Comparison of ENCODE assay signal across 18 cellular contexts in the genomic region with DNA sequence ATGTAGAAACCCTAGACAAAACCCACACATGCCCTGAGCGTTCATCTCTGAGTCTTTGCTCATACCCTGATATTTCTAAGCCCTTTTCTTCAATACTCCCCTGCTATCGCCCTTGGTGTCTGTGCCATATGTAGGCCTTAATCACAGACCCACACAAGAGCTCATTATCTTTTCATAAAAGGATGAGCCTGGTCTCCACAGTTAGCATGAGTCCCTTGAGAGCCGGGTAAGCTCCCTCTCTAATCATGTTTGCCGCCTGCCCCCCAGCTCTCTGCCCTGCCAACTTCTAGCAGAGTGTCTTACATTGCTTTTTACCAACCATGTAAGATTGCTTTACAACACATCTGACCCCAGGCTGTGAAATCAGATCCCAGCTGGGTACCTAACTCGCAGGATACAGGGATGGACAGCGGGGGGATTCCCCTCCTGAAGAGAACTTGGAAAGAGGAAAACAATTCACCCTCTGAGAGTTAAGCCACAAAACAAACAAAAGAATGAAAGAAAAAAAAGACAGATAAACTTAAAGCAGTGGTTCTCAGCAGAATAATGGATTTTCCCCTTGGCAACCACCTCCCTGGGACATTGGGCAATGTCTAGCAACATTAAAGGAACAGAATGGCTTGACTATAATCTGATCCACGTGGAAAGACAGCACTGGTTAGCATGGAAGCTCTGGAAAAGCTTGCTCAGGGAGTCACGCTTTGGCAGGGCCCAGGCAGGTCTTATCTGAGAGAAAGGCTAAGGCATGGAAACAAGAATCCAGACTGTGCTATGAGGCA. TPM values are rescaled to one million over a fixed set of nuclear protein-coding genes. Genes with fewer than 3 reads are reported as not detected.
A peak's percentile ranks its signal among the peaks of the same experiment; 100 is the strongest.
DNase-seq lines count a peak whose midpoint lies in the region; ATAC-seq and TF ChIP-seq lines count a peak whose summit lies in the region.
"Had no signal": no experiment of that assay in that cellular context is flagged by ENCODE, and none has a peak within 500 bp of the region (broad histone marks: within the 10 kb centered on the region; RNA-seq: fewer than 3 reads in every experiment).

No MANE protein-coding gene starts in this region.

- H3K4me1 ChIP-seq in GM23338 (ENCODE audit: insufficient read depth) (no peaks in the 10 kb centered on the region), ectodermal cell (ENCODE audit: control insufficient read depth, insufficient read depth, low read length) (no peaks in the 10 kb centered on the region), uterus (no peaks in the 10 kb centered on the region)
- H3K4me1 ChIP-seq: sigmoid colon had no signal

- peaks cover 8% of the 10 kb centered on the region for H3K4me1 Mint-ChIP-seq in GM23338
- H3K4me1 Mint-ChIP-seq in activated CD4-positive, alpha-beta memory T cell treated with anti-CD3 and anti-CD28 coated beads for 36 hours (ENCODE audit: low read depth) = no peaks in the 10 kb centered on the region

- TF ChIP-seq CTCF in GM23338 (conservative IDR thresholded peaks at IDR 0.05; ENCODE audit: low read depth in 2 of 2) = no peak
- no peak for TF ChIP-seq CTCF in uterus (IDR thresholded peaks at IDR 0.05)

- no peaks in the 10 kb centered on the region for H3K27me3 ChIP-seq in GM23338 (ENCODE audit: insufficient read depth)
- peaks cover 13% of the 10 kb centered on the region for H3K27me3 ChIP-seq in ectodermal cell (ENCODE audit: control insufficient read depth, insufficient read depth, low read length, poor library complexity, severe bottlenecking)
- no peaks in the 10 kb centered on the region for H3K27me3 ChIP-seq in uterus
- H3K27me3 ChIP-seq: sigmoid colon had no signal

- peak overlapping the region; percentile 8; the same call in 1 of the 2 replicates for H2AFZ ChIP-seq in GM23338

- H3K27ac ChIP-seq in GM23338 (ENCODE audit: low read depth) (no peak overlapping the region), ectodermal cell (ENCODE audit: insufficient read depth, low read depth, low read length, poor library complexity, severe bottlenecking) (peak overlapping the region; percentile 52), uterus (no peak overlapping the region)
- H3K27ac ChIP-seq: sigmoid colon had no signal

- H3K4me3 ChIP-seq in GM23338 = no peak overlapping the region
- H3K4me3 ChIP-seq in ectodermal cell (ENCODE audit: insufficient read depth, low read depth, low read length) = no peak overlapping the region
- H3K4me3 ChIP-seq in uterus = no peak overlapping the region
- H3K4me3 ChIP-seq: sigmoid colon had no signal

- TF ChIP-seq POLR2A in uterus (IDR thresholded peaks at IDR 0.05) = no peak

- no peaks in the 10 kb centered on the region for H3K27me3 Mint-ChIP-seq in GM23338 (ENCODE audit: insufficient read depth, low read depth, poor library complexity)
- H3K27me3 Mint-ChIP-seq in activated CD4-positive, alpha-beta memory T cell treated with anti-CD3 and anti-CD28 coated beads for 36 hours = no peaks in the 10 kb centered on the region

- H3K9me2 ChIP-seq in GM23338 (ENCODE audit: insufficient read depth) = no peaks in the 10 kb centered on the region

- DNase-seq in GM23338 (ENCODE audit: low spot score) = peak; percentile 21
- peak; percentile 72 for DNase-seq in NCI-H524 treated with DMSO at 0.1 percent for 48 hours (lab: John Stamatoyannopoulos, UW)
- DNase-seq in renal cortical epithelial cell (ENCODE audit: low read depth) = peak; percentile 41
- no peak for DNase-seq in RPMI8226
- no peak for DNase-seq in uterus
- DNase-seq in activated CD4-positive, alpha-beta memory T cell treated with anti-CD3 and anti-CD28 coated beads for 36 hours = no peak
- DNase-seq: activated naive CD4-positive, alpha-beta T cell treated with anti-CD3 and anti-CD28 coated beads for 36 hours; COR-L47; foreskin fibroblast; HFFc6; islet precursor cell; NCI-H1105; NK-92 treated with Interleukin-12 subunit alpha and Interleukin-12 subunit beta, amount 100 ng/mL, for 24 hours; sigmoid colon had no signal

- no peak overlapping the region for H3K4me3 Mint-ChIP-seq in GM23338
- no peak overlapping the region for H3K4me3 Mint-ChIP-seq in activated CD4-positive, alpha-beta memory T cell treated with anti-CD3 and anti-CD28 coated beads for 36 hours
- H3K4me3 Mint-ChIP-seq: activated naive CD4-positive, alpha-beta T cell treated with anti-CD3 and anti-CD28 coated beads for 36 hours; HFFc6; stimulated activated naive CD8-positive, alpha-beta T cell treated with anti-CD3 and anti-CD28 coated beads, Interleukin-15, Interleukin-2, amounts not matched to agents 100 ng/mL and 50 ng/mL, for 24 hours had no signal

- no peak overlapping the region for H3K4me2 ChIP-seq in GM23338

- H3F3A ChIP-seq in GM23338 (replicated peaks; ENCODE audit: low read depth) = no peaks in the 10 kb centered on the region

- CTCF ChIA-PET in activated CD4-positive, alpha-beta memory T cell treated with anti-CD3 and anti-CD28 coated beads for 36 hours (lab: Charles Lee) = no interaction called here

- POLR2A ChIA-PET in activated CD4-positive, alpha-beta memory T cell treated with anti-CD3 and anti-CD28 coated beads for 36 hours (lab: Charles Lee) = no interaction called here

- peaks cover 2% of the 10 kb centered on the region; the same call in 2 of the 3 replicates for H3K36me3 Mint-ChIP-seq in GM23338 (ENCODE audit: low read depth)
- no peaks in the 10 kb centered on the region for H3K36me3 Mint-ChIP-seq in activated CD4-positive, alpha-beta memory T cell treated with anti-CD3 and anti-CD28 coated beads for 36 hours

- H3K36me3 ChIP-seq in GM23338 (ENCODE audit: insufficient read depth) = no peaks in the 10 kb centered on the region
- no peaks in the 10 kb centered on the region for H3K36me3 ChIP-seq in ectodermal cell (ENCODE audit: control insufficient read depth, insufficient read depth, low read length)
- H3K36me3 ChIP-seq in uterus = no peaks in the 10 kb centered on the region
- H3K36me3 ChIP-seq: sigmoid colon had no signal

- H4K20me1 ChIP-seq in GM23338 (replicated peaks; ENCODE audit: insufficient read depth) = no peaks in the 10 kb centered on the region

- intact Hi-C loops in uterus (cut with DNase I; ENCODE audit: low total_unique reads) = no loop called here
- intact Hi-C loops in activated CD4-positive, alpha-beta memory T cell treated with anti-CD3 and anti-CD28 coated beads for 36 hours (cut with micrococcal nuclease) = no loop called here

- no peak overlapping the region for H3K27ac Mint-ChIP-seq in GM23338
- H3K27ac Mint-ChIP-seq in activated CD4-positive, alpha-beta memory T cell treated with anti-CD3 and anti-CD28 coated beads for 36 hours = no peak overlapping the region
- H3K27ac Mint-ChIP-seq: activated naive CD4-positive, alpha-beta T cell treated with anti-CD3 and anti-CD28 coated beads for 36 hours; HFFc6; stimulated activated naive CD8-positive, alpha-beta T cell treated with anti-CD3 and anti-CD28 coated beads, Interleukin-15, Interleukin-2, amounts not matched to agents 100 ng/mL and 50 ng/mL, for 24 hours had no signal

- peaks cover 4% of the 10 kb centered on the region for H3K9me3 Mint-ChIP-seq in GM23338
- no peaks in the 10 kb centered on the region for H3K9me3 Mint-ChIP-seq in activated CD4-positive, alpha-beta memory T cell treated with anti-CD3 and anti-CD28 coated beads for 36 hours
- H3K9me3 Mint-ChIP-seq: activated naive CD4-positive, alpha-beta T cell treated with anti-CD3 and anti-CD28 coated beads for 36 hours; HFFc6; stimulated activated naive CD8-positive, alpha-beta T cell treated with anti-CD3 and anti-CD28 coated beads, Interleukin-15, Interleukin-2, amounts not matched to agents 100 ng/mL and 50 ng/mL, for 24 hours had no signal

- H3K9me3 ChIP-seq in ectodermal cell (ENCODE audit: control insufficient read depth, low read length) (no peaks in the 10 kb centered on the region), uterus (no peaks in the 10 kb centered on the region)
- H3K9me3 ChIP-seq: sigmoid colon had no signal

- WGBS in ectodermal cell, 2 experiments = 25 to 26% methylated on average over 8 of the region's 8 CpGs

- peak; percentile 93 for ATAC-seq in GM23338
- ATAC-seq: SK-N-SH treated with all-trans-retinoic acid at 6 μM for 48 hours had no signal

- H3K79me2 ChIP-seq in GM23338 (replicated peaks; ENCODE audit: insufficient read depth) = no peaks in the 10 kb centered on the region

TF ChIP-seq in GM23338, 12 proteins besides CTCF, POLR2A, EP300 and RAD21 (continues in another document):
- TF ChIP-seq, protein P1, sequence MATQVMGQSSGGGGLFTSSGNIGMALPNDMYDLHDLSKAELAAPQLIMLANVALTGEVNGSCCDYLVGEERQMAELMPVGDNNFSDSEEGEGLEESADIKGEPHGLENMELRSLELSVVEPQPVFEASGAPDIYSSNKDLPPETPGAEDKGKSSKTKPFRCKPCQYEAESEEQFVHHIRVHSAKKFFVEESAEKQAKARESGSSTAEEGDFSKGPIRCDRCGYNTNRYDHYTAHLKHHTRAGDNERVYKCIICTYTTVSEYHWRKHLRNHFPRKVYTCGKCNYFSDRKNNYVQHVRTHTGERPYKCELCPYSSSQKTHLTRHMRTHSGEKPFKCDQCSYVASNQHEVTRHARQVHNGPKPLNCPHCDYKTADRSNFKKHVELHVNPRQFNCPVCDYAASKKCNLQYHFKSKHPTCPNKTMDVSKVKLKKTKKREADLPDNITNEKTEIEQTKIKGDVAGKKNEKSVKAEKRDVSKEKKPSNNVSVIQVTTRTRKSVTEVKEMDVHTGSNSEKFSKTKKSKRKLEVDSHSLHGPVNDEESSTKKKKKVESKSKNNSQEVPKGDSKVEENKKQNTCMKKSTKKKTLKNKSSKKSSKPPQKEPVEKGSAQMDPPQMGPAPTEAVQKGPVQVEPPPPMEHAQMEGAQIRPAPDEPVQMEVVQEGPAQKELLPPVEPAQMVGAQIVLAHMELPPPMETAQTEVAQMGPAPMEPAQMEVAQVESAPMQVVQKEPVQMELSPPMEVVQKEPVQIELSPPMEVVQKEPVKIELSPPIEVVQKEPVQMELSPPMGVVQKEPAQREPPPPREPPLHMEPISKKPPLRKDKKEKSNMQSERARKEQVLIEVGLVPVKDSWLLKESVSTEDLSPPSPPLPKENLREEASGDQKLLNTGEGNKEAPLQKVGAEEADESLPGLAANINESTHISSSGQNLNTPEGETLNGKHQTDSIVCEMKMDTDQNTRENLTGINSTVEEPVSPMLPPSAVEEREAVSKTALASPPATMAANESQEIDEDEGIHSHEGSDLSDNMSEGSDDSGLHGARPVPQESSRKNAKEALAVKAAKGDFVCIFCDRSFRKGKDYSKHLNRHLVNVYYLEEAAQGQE (IDR thresholded peaks at IDR 0.05; ENCODE audit: unreplicated experiment) = no peak
- no peak for TF ChIP-seq CREB1 (CRISPR knock-in tag; IDR thresholded peaks at IDR 0.05; ENCODE audit: low read depth)
- TF ChIP-seq EZH2phosphoT487 (IDR thresholded peaks at IDR 0.05; ENCODE audit: unreplicated experiment) = no peak
- no peak for TF ChIP-seq ZNF331 (CRISPR knock-in tag; IDR thresholded peaks at IDR 0.05; ENCODE audit: low read depth)

RNA-seq across cellular contexts. Expression of a gene that starts 39.4 kb away (rescaled TPM):
- 1.2 and 1.8 TPM in 2 replicates for total RNA-seq in GM23338 (2014; rRNA removed; shearing (Covaris generic))
- polyA plus RNA-seq in GM23338 (2016; fragmentation: Nextera tagmentation; extraction: Ambion mirVana) = 0.23 TPM in 1 of 2 replicates, not detected in the other
- polyA plus RNA-seq in ectodermal cell (2013, experiment 1 of 4) = not detected
- 0.34 TPM for polyA plus RNA-seq in ectodermal cell (2013, experiment 2 of 4)
- 0.37 TPM for polyA plus RNA-seq in ectodermal cell (2013, experiment 3 of 4)
- polyA plus RNA-seq in ectodermal cell (2013, experiment 4 of 4) = 0.41 TPM
- total RNA-seq in renal cortical epithelial cell = 0.05 TPM in 1 of 2 replicates, not detected in the other
- not detected for total RNA-seq in uterus
- total RNA-seq in activated CD4-positive, alpha-beta memory T cell treated with anti-CD3 and anti-CD28 coated beads for 36 hours = not detected
- total RNA-seq: activated naive CD4-positive, alpha-beta T cell treated with anti-CD3 and anti-CD28 coated beads for 36 hours; HT-29 had no signal

Comparison
In these comparisons a context has a peak if more than half of its experiments do, and no peak if none do; other contexts are left out.
1. DNase-seq: peak in GM23338 (single experiment), NCI-H524 treated with DMSO at 0.1 percent for 48 hours (single experiment) and renal cortical epithelial cell (single experiment); none in RPMI8226 (single experiment), uterus (0 of 2) and activated CD4-positive, alpha-beta memory T cell treated with anti-CD3 and anti-CD28 coated beads for 36 hours (single experiment).